In genomic region chr18:63439334-63439733, GRCh38 we compare ENCODE assay signal across 8 cellular contexts. TPM values are rescaled to one million over a fixed set of nuclear protein-coding genes. Genes with fewer than 3 reads are reported as not detected.
DNase-seq lines count a peak whose midpoint lies in the region; ATAC-seq and TF ChIP-seq lines count a peak whose summit lies in the region.

No MANE protein-coding gene starts in this region.

- no peak overlapping the region for H3K27ac ChIP-seq in endodermal cell (ENCODE audit: low read depth, low read length)

- no peaks in the 10 kb centered on the region for H3K27me3 ChIP-seq in GM06990 (replicated peaks; ENCODE audit: control insufficient read depth, insufficient read depth, low read length)
- no peaks in the 10 kb centered on the region for H3K27me3 ChIP-seq in endodermal cell (ENCODE audit: control insufficient read depth, insufficient read depth, low read length, poor library complexity, severe bottlenecking)

- no peaks in the 10 kb centered on the region for H3K9me3 ChIP-seq in endodermal cell (ENCODE audit: control insufficient read depth, low read length)

- no peak overlapping the region for H3K27ac Mint-ChIP-seq in endodermal cell
- no peak overlapping the region for H3K27ac Mint-ChIP-seq in memory B cell

- H3K9ac ChIP-seq in endodermal cell (ENCODE audit: extremely low read depth, low read length, poor library complexity, severe bottlenecking): no peak overlapping the region

- H3K27me3 Mint-ChIP-seq in endodermal cell (ENCODE audit: insufficient read depth) (no peaks in the 10 kb centered on the region), memory B cell (peaks cover 7% of the 10 kb centered on the region)

- no peaks in the 10 kb centered on the region for H3K4me1 Mint-ChIP-seq in endodermal cell
- peaks cover 5% of the 10 kb centered on the region for H3K4me1 Mint-ChIP-seq in memory B cell

- H3K4me3 ChIP-seq in GM06990 (replicated peaks; ENCODE audit: low read depth, low read length): no peak overlapping the region
- no peak overlapping the region for H3K4me3 ChIP-seq in endodermal cell (ENCODE audit: low read length)

- H3K36me3 Mint-ChIP-seq in endodermal cell (ENCODE audit: low read depth) (no peaks in the 10 kb centered on the region), memory B cell (no peaks in the 10 kb centered on the region)

- peak; percentile 81 for TF ChIP-seq CTCF in GM06990 (IDR thresholded peaks at IDR 0.05; ENCODE audit: insufficient read depth, low read length, poor library complexity, severe bottlenecking)
- TF ChIP-seq CTCF in endodermal cell (conservative IDR thresholded peaks at IDR 0.05): peak; percentile 93

- H3K4me1 ChIP-seq in endodermal cell (ENCODE audit: control insufficient read depth, insufficient read depth, low read length): no peaks in the 10 kb centered on the region

- 11 to 13% methylated on average over 5 to 6 of the region's 6 CpGs for WGBS in endodermal cell (ENCODE audit: insufficient coverage in 1 of 2, insufficient read length in 1 of 2), 2 experiments

- no peak overlapping the region for H3K4me3 Mint-ChIP-seq in endodermal cell
- H3K4me3 Mint-ChIP-seq in memory B cell: no peak overlapping the region

- H3K36me3 ChIP-seq in GM06990 (ENCODE audit: control insufficient read depth, insufficient read depth, low read length): no peaks in the 10 kb centered on the region
- H3K36me3 ChIP-seq in endodermal cell (ENCODE audit: control insufficient read depth, insufficient read depth, low read length): no peaks in the 10 kb centered on the region

- ATAC-seq in HG03175 (IDR thresholded peaks at IDR 0.05; ENCODE audit: unreplicated experiment) (peak; percentile 62), memory B cell (ENCODE audit: low read depth) (peak; percentile 47), HG03095 (IDR thresholded peaks at IDR 0.05; ENCODE audit: unreplicated experiment) (no peak)

- DNase-seq in GM06990 (ENCODE audit: extremely low read depth, insufficient read length) (peak; percentile 20), NCI-H526 (lab: John Stamatoyannopoulos, UW) (peak; percentile 56 to 81), endodermal cell (peak; percentile 85), memory B cell (ENCODE audit: low spot score in 2 of 2) (peak; percentile 32 to 48), stromal cell of bone marrow (ENCODE audit: low read depth) (peak; percentile 40)
- DNase-seq in activated CD4-positive, alpha-beta T cell treated with anti-CD3 and anti-CD28 coated beads, Interleukin-2, amount 50 U/mL, for 48 hours: peak; percentile 39 to 52

- no peaks in the 10 kb centered on the region for H3K9me3 Mint-ChIP-seq in endodermal cell
- H3K9me3 Mint-ChIP-seq in memory B cell: no peaks in the 10 kb centered on the region

RNA-seq across cellular contexts. Expression of gene VPS4B, which starts 17.1 kb away (rescaled TPM):
- total RNA-seq in endodermal cell: 10 to 100 TPM; 44.7 to 46.1 TPM
- 23.7 TPM for polyA plus RNA-seq in endodermal cell (2013, experiment 1 of 2)
- 22.8 TPM for polyA plus RNA-seq in endodermal cell (2013, experiment 2 of 2)

RNA-seq across cellular contexts. Expression of gene SERPINB5, which starts 37.4 kb away (rescaled TPM):
- 1 to 10 TPM in 1 of 2 donors, not detected in 1; 3.3 TPM for total RNA-seq in endodermal cell
- not detected for polyA plus RNA-seq in endodermal cell (2013, experiment 1 of 2)
- not detected for polyA plus RNA-seq in endodermal cell (2013, experiment 2 of 2)

Comparison
In these comparisons a context has a peak if more than half of its experiments do, and no peak if none do; other contexts are left out.
1. DNase-seq: peak in every context shown above with its lines; median percentile 85 in endodermal cell; 68 in NCI-H526; 46 in activated CD4-positive, alpha-beta T cell treated with anti-CD3 and anti-CD28 coated beads, Interleukin-2, amount 50 U/mL, for 48 hours; 40 in memory B cell; 40 in stromal cell of bone marrow; 20 in GM06990.